ENCODE assay signal across 11 cellular contexts in genomic region chr3:147413712-147414325, GRCh38.
DNase-seq lines count a peak whose midpoint lies in the region; FAIRE-seq and TF ChIP-seq lines count a peak whose summit lies in the region.
"Had no signal": no experiment of that assay in that cellular context is flagged by ENCODE, and none has a peak within 500 bp of the region (broad histone marks: within the 10 kb centered on the region; RNA-seq: fewer than 3 reads in every experiment).

No MANE protein-coding gene starts in this region.

- no peak for TF ChIP-seq CTCF in AG10803 (conservative IDR thresholded peaks at IDR 0.05; ENCODE audit: low read length)

- no peaks in the 10 kb centered on the region for H3K36me3 ChIP-seq in HUES6 (ENCODE audit: control insufficient read depth, insufficient read depth, low read length)
- H3K36me3 ChIP-seq in muscle layer of duodenum (ENCODE audit: control insufficient read depth in 1 of 2, insufficient read depth in 2 of 2, low read length in 2 of 2), result no peaks in the 10 kb centered on the region

- H3K27me3 ChIP-seq in HUES6 (ENCODE audit: control insufficient read depth, insufficient read depth, low read length) (peaks cover 100% of the 10 kb centered on the region), muscle layer of duodenum (ENCODE audit: low read depth, low read length) (peaks cover 69% of the 10 kb centered on the region)
- H3K27me3 ChIP-seq: SJSA1 had no signal

- peak overlapping the region; percentile 16; the same call in 1 of the 2 replicates for H3K4me3 ChIP-seq in AG10803 (ENCODE audit: low read length)
- H3K4me3 ChIP-seq in HUES6 (ENCODE audit: low read depth, low read length), result peak overlapping the region; percentile 51
- peak overlapping the region; percentile 45 to 57 for H3K4me3 ChIP-seq in muscle layer of duodenum (ENCODE audit: low read depth in 1 of 2, low read length in 2 of 2)
- H3K4me3 ChIP-seq: SJSA1 had no signal

- H3K27ac ChIP-seq in HUES6 (ENCODE audit: low read depth, low read length) (no peak overlapping the region), muscle layer of duodenum (ENCODE audit: low read length) (no peak overlapping the region)
- H3K27ac ChIP-seq: SJSA1 had no signal

- H3K4me1 ChIP-seq in HUES6 (ENCODE audit: control insufficient read depth, insufficient read depth, low read length), result peaks cover 53% of the 10 kb centered on the region
- H3K4me1 ChIP-seq in muscle layer of duodenum (ENCODE audit: control insufficient read depth in 1 of 2, insufficient read depth in 2 of 2, low read length in 2 of 2), result peaks cover 5 to 40% of the 10 kb centered on the region in 2 donors
- H3K4me1 ChIP-seq: SJSA1 had no signal

- no peak overlapping the region for H3K9ac ChIP-seq in HUES6 (ENCODE audit: low read length)

- FAIRE-seq in HTR-8/SVneo (lab: Jason Lieb, UNC), result no peak

- no peak for DNase-seq in AG10803 (ENCODE audit: low read depth)
- DNase-seq in cerebellar cortex (ENCODE audit: low spot score), result peak; percentile 11
- no peak for DNase-seq in DMS79 treated with DMSO at 0.1 percent for 48 hours (lab: John Stamatoyannopoulos, UW)
- no peak for DNase-seq in HTR-8/SVneo (ENCODE audit: insufficient read length, low spot score)
- DNase-seq in GM03348 (ENCODE audit: low spot score), result no peak
- DNase-seq in 8988T, result no peak
- DNase-seq: NCI-H2107; stimulated activated CD4-positive, alpha-beta T cell treated with anti-CD3 and anti-CD28 coated beads, Interleukin-4, amount 100 ng/mL, for 4 hours had no signal

- H3K9me3 ChIP-seq in HUES6 (ENCODE audit: control insufficient read depth, insufficient read depth, low read depth, low read length) (no peaks in the 10 kb centered on the region), muscle layer of duodenum (ENCODE audit: control insufficient read depth in 1 of 2, low read length in 2 of 2) (peaks cover 0 to 8% of the 10 kb centered on the region in 2 donors)
- H3K9me3 ChIP-seq: SJSA1 had no signal
